Comparison of ENCODE assay signal across 8 cellular contexts in the genomic region with DNA sequence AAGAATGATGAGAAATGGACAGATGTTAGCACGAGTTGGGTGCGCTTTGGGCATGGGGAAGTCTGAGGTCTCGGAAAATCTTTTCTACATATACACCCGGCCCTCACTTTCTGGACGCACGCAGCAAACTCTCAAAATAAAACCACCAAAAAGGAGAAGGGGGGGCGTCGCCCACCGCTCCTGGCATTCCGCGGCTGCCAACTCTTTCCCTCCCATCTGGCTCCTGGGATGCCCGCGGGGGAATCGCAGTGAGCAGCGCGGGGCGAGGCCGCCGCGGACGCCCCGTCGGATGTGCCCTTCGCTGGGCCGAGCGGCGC. TPM values are rescaled to one million over a fixed set of nuclear protein-coding genes. Genes with fewer than 3 reads are reported as not detected.
DNase-seq lines count a peak whose midpoint lies in the region; ATAC-seq and TF ChIP-seq lines count a peak whose summit lies in the region.

No MANE protein-coding gene starts in this region.

- H3K9me3 ChIP-seq in T-helper 17 cell (ENCODE audit: control insufficient read depth, low read length, poor library complexity, severe bottlenecking) (no peaks in the 10 kb centered on the region), parathyroid adenoma (ENCODE audit: control insufficient read depth, low read length) (no peaks in the 10 kb centered on the region)

- H3K27ac ChIP-seq in parathyroid adenoma = peak overlapping the region; percentile 15

- H3K27ac Mint-ChIP-seq in Calu3 (ENCODE audit: unreplicated experiment) (no peak overlapping the region), T-helper 17 cell (no peak overlapping the region)

- peak overlapping the region; percentile 58 for H2AFZ ChIP-seq in parathyroid adenoma

- no peak for ATAC-seq in T-helper 17 cell

- intact Hi-C loops in Calu3 (cut with micrococcal nuclease; ENCODE audit: unreplicated experiment) = no loop called here

- TF ChIP-seq CTCF in Calu3 (IDR thresholded peaks at IDR 0.05; ENCODE audit: unreplicated experiment) (no peak), fibroblast of villous mesenchyme (IDR thresholded peaks at IDR 0.05; ENCODE audit: insufficient read depth, low read depth, low read length) (no peak), parathyroid adenoma (IDR thresholded peaks at IDR 0.05) (no peak)

- no peaks in the 10 kb centered on the region for H3K4me1 ChIP-seq in parathyroid adenoma

- peaks cover 44% of the 10 kb centered on the region for H3K27me3 Mint-ChIP-seq in Calu3 (ENCODE audit: unreplicated experiment)
- H3K27me3 Mint-ChIP-seq in T-helper 17 cell = peaks cover 80% of the 10 kb centered on the region

- DNase-seq in Calu3 (no peak), T-helper 17 cell (no peak), fibroblast of villous mesenchyme (ENCODE audit: low read depth) (no peak), T1000 (lab: John Stamatoyannopoulos, UW) (no peak), UCSD-AML1 (lab: John Stamatoyannopoulos, UW; ENCODE audit: unreplicated experiment) (no peak), GM19240 (ENCODE audit: insufficient read length, low spot score) (no peak)
- DNase-seq in activated CD8-positive, alpha-beta memory T cell treated with anti-CD3 and anti-CD28 coated beads for 24 hours = no peak

- no peaks in the 10 kb centered on the region for H3K9me3 Mint-ChIP-seq in Calu3 (ENCODE audit: low read depth, unreplicated experiment)

- H3K4me2 ChIP-seq in parathyroid adenoma (ENCODE audit: low read length) = peak overlapping the region; percentile 52

- no TSS peak for BruUV-seq in Calu3 (replicated peaks; lab: Mats Ljungman, UMichigan)

- H3K79me2 ChIP-seq in parathyroid adenoma = no peaks in the 10 kb centered on the region

- H3K4me3 ChIP-seq in fibroblast of villous mesenchyme (ENCODE audit: low read depth, low read length) (peak overlapping the region; percentile 85), parathyroid adenoma (ENCODE audit: low read depth, low read length) (peak overlapping the region; percentile 41)

- peaks cover 13% of the 10 kb centered on the region for H3K36me3 Mint-ChIP-seq in Calu3 (ENCODE audit: insufficient read depth, unreplicated experiment)
- H3K36me3 Mint-ChIP-seq in T-helper 17 cell (ENCODE audit: low read depth) = peaks cover 10% of the 10 kb centered on the region

- H3K27me3 ChIP-seq in parathyroid adenoma (ENCODE audit: control insufficient read depth, insufficient read depth, low read length) = no peaks in the 10 kb centered on the region

- H3K4me1 Mint-ChIP-seq in Calu3 (ENCODE audit: low read depth, unreplicated experiment) (peaks cover 21% of the 10 kb centered on the region), T-helper 17 cell (peaks cover 13% of the 10 kb centered on the region)

- H3K9ac ChIP-seq in parathyroid adenoma = no peak overlapping the region

- H3K4me3 Mint-ChIP-seq in Calu3 (ENCODE audit: low read depth, unreplicated experiment) = peak overlapping the region; percentile 67
- peak overlapping the region; percentile 72 for H3K4me3 Mint-ChIP-seq in T-helper 17 cell

- no peaks in the 10 kb centered on the region for H3K36me3 ChIP-seq in parathyroid adenoma (ENCODE audit: control insufficient read depth, insufficient read depth, low read length)

- CTCF ChIA-PET in Calu3 (lab: Charles Lee) = no interaction called here

RNA-seq across cellular contexts. Expression of a gene that starts 0.7 kb away (rescaled TPM):
- total RNA-seq in Calu3 (2022) = 12.0 and 20.6 TPM in 2 replicates
- under 1 TPM; 0.22 to 0.37 TPM for total RNA-seq in T-helper 17 cell
- total RNA-seq in fibroblast of villous mesenchyme = 234 and 417 TPM in 2 replicates
